ENCODE assay signal across 24 cellular contexts in the genomic region with DNA sequence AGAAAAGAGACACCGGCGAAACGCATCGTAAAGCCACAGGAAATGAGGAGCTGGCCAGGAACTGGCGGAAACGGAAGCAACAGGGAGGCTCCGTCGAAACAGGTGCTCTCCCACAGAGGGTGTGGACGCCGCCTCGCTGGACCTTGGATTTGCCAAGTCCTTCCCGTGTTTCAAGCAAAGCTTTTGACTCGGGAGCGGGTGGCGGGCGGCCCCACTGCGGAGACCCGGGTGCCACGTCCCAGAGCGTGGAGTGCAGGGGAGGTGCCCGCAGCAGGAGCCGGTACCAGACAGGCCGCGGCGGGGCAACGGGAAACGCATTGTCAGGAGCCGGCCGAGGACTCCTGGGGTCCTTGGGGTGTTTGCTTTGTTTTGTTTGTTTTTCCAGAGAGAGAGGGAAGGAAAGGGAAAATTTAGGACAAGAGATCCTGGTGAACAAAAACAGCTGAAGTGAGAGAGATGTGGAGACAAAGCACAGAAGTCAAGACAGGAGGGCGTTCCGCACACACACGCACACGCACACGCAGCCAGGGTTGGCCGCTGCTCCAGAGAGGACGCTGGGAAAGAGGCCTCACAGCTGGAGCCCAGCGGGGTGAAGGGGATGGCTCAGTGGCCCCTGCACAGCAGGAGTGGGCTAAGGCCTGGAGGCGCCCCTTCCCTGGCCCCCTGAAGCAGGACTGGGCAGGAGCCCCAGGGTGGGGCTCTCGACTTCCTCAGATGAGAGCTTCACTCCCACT. TPM values are rescaled to one million over a fixed set of nuclear protein-coding genes. Genes with fewer than 3 reads are reported as not detected.
A peak's percentile ranks its signal among the peaks of the same experiment; 100 is the strongest.
DNase-seq lines count a peak whose midpoint lies in the region; ATAC-seq, FAIRE-seq and TF ChIP-seq lines count a peak whose summit lies in the region.
"Had no signal": no experiment of that assay in that cellular context is flagged by ENCODE, and none has a peak within 500 bp of the region (broad histone marks: within the 10 kb centered on the region; RNA-seq: fewer than 3 reads in every experiment).

No MANE protein-coding gene starts in this region.

- TF ChIP-seq CTCF in K562 (IDR thresholded peaks at IDR 0.05 in 2 of 3, conservative IDR thresholded peaks at IDR 0.05 in 1 of 3; ENCODE audit: insufficient read depth in 2 of 3, low read depth in 1 of 3, low read length in 3 of 3) (no peak), nephron progenitor cell (IDR thresholded peaks at IDR 0.05) (no peak)

- no peaks in the 10 kb centered on the region for H3K9me1 ChIP-seq in K562 (ENCODE audit: control insufficient read depth, insufficient read depth, low read length)

- FAIRE-seq in K562 (lab: Jason Lieb, UNC): no peak
- FAIRE-seq: G401.6, GM18507, RCC 7860 had no signal

- CTCF ChIA-PET in activated naive CD4-positive, alpha-beta T cell treated with anti-CD3 and anti-CD28 coated beads for 36 hours (lab: Charles Lee): no interaction called here
- CTCF ChIA-PET in K562 (lab: Yijun Ruan, JAX; ENCODE audit: low intra/inter-chr PET ratio): no interaction called here

- no peaks in the 10 kb centered on the region for H3K9me3 ChIP-seq in K562 (replicated peaks; ENCODE audit: control insufficient read depth, insufficient read depth, low read depth, low read length)
- H3K9me3 ChIP-seq: MG63, SK-N-SH had no signal

- TF ChIP-seq EP300 in K562 (IDR thresholded peaks at IDR 0.05; ENCODE audit: low read length): no peak

- no peak overlapping the region for H3K9ac ChIP-seq in K562 (ENCODE audit: insufficient read depth in 1 of 2, low read depth in 2 of 2, low read length in 2 of 2)
- H3K9ac ChIP-seq: SK-N-SH had no signal

- peaks cover 23 to 92% of the 10 kb centered on the region in 2 experiments; a peak in 4 of 5 replicates for H3K27me3 ChIP-seq in K562 (ENCODE audit: control insufficient read depth in 2 of 2, insufficient read depth in 2 of 2, low read length in 2 of 2)

- intact Hi-C loops in activated naive CD4-positive, alpha-beta T cell treated with anti-CD3 and anti-CD28 coated beads for 36 hours (cut with micrococcal nuclease): no loop called here
- intact Hi-C loops in K562 (cut with micrococcal nuclease): no loop called here

- no peak overlapping the region for H3K4me3 ChIP-seq in K562
- H3K4me3 ChIP-seq: MG63 had no signal

- BruUV-seq in K562 (replicated peaks; lab: Mats Ljungman, UMichigan): no TSS peak

- H2AFZ ChIP-seq in K562 (ENCODE audit: low read depth, low read length): no peak overlapping the region

- no peaks in the 10 kb centered on the region for H3K36me3 ChIP-seq in K562 (ENCODE audit: control insufficient read depth, insufficient read depth, low read length)
- H3K36me3 ChIP-seq: MG63 had no signal

- no peak overlapping the region for H3K4me2 ChIP-seq in K562 (ENCODE audit: insufficient read depth, low read length)
- H3K4me2 ChIP-seq: SK-N-SH had no signal

- peaks cover 1% of the 10 kb centered on the region for H3K27me3 Mint-ChIP-seq in activated naive CD4-positive, alpha-beta T cell treated with anti-CD3 and anti-CD28 coated beads, Interleukin-2, amount 50 U/mL, for 24 hours
- no peaks in the 10 kb centered on the region for H3K27me3 Mint-ChIP-seq in activated naive CD4-positive, alpha-beta T cell treated with anti-CD3 and anti-CD28 coated beads for 36 hours (ENCODE audit: low read depth)
- no peaks in the 10 kb centered on the region for H3K27me3 Mint-ChIP-seq in nephron progenitor cell (ENCODE audit: low read depth, poor library complexity)

- ATAC-seq in K562 (no peak), GM19467 (IDR thresholded peaks at IDR 0.05; ENCODE audit: unreplicated experiment) (no peak)

- no peak for TF ChIP-seq RAD21 in K562 (CRISPR knock-in tag; conservative IDR thresholded peaks at IDR 0.05 in 1 of 2, IDR thresholded peaks at IDR 0.05 in 1 of 2)

- no peaks in the 10 kb centered on the region; the same call in 1 of the 2 replicates for H4K20me1 ChIP-seq in K562 (replicated peaks; ENCODE audit: control insufficient read depth, insufficient read depth, low read length)

- H3K4me3 Mint-ChIP-seq in activated naive CD4-positive, alpha-beta T cell treated with anti-CD3 and anti-CD28 coated beads, Interleukin-2, amount 50 U/mL, for 24 hours: no peak overlapping the region
- no peak overlapping the region for H3K4me3 Mint-ChIP-seq in activated naive CD4-positive, alpha-beta T cell treated with anti-CD3 and anti-CD28 coated beads for 36 hours
- no peak overlapping the region for H3K4me3 Mint-ChIP-seq in nephron progenitor cell
- H3K4me3 Mint-ChIP-seq: CD4-positive, alpha-beta T cell; HFFc6 had no signal

- no peak for TF ChIP-seq POLR2A in K562 (conservative IDR thresholded peaks at IDR 0.05)

- no peak for DNase-seq in activated naive CD4-positive, alpha-beta T cell treated with anti-CD3 and anti-CD28 coated beads for 36 hours
- DNase-seq in G401 (ENCODE audit: low spot score) (peak; percentile 54), K562 (ENCODE audit: extremely low read depth in 1 of 4, low spot score in 3 of 4) (no peak), nephron progenitor cell (no peak), retina (no peak)
- DNase-seq: ACHN; CD4-positive, alpha-beta T cell; DMS79 treated with DMSO at 0.1 percent for 48 hours; HFFc6; Karpas-422; MG63; NCI-H1092; NCI-H1694 treated with DMSO at 0.1 percent for 48 hours; NCI-H2107; NCI-H2227 treated with DMSO at 0.1 percent for 48 hours; NCI-H524; SHP77; SK-N-SH had no signal

- H3K4me1 Mint-ChIP-seq in activated naive CD4-positive, alpha-beta T cell treated with anti-CD3 and anti-CD28 coated beads, Interleukin-2, amount 50 U/mL, for 24 hours: peaks cover 12% of the 10 kb centered on the region
- H3K4me1 Mint-ChIP-seq in activated naive CD4-positive, alpha-beta T cell treated with anti-CD3 and anti-CD28 coated beads for 36 hours (ENCODE audit: low read depth): peaks cover 8% of the 10 kb centered on the region
- H3K4me1 Mint-ChIP-seq in nephron progenitor cell: peaks cover 35% of the 10 kb centered on the region

- H3K79me2 ChIP-seq in K562 (ENCODE audit: control insufficient read depth, insufficient read depth, low read length): no peaks in the 10 kb centered on the region

- no peaks in the 10 kb centered on the region for H3K9me3 Mint-ChIP-seq in activated naive CD4-positive, alpha-beta T cell treated with anti-CD3 and anti-CD28 coated beads, Interleukin-2, amount 50 U/mL, for 24 hours
- H3K9me3 Mint-ChIP-seq in activated naive CD4-positive, alpha-beta T cell treated with anti-CD3 and anti-CD28 coated beads for 36 hours: no peaks in the 10 kb centered on the region
- no peaks in the 10 kb centered on the region for H3K9me3 Mint-ChIP-seq in nephron progenitor cell
- H3K9me3 Mint-ChIP-seq: CD4-positive, alpha-beta T cell; HFFc6 had no signal

- H3K27ac Mint-ChIP-seq in activated naive CD4-positive, alpha-beta T cell treated with anti-CD3 and anti-CD28 coated beads, Interleukin-2, amount 50 U/mL, for 24 hours: peak overlapping the region; percentile 59
- H3K27ac Mint-ChIP-seq in activated naive CD4-positive, alpha-beta T cell treated with anti-CD3 and anti-CD28 coated beads for 36 hours: no peak overlapping the region
- H3K27ac Mint-ChIP-seq in nephron progenitor cell: peak overlapping the region; percentile 66
- H3K27ac Mint-ChIP-seq: CD4-positive, alpha-beta T cell; HFFc6 had no signal

- POLR2A ChIA-PET in K562 (lab: Yijun Ruan, JAX): no interaction called here

- peaks cover 0 to 42% of the 10 kb centered on the region in 2 experiments; a peak in 2 of 5 replicates for H3K4me1 ChIP-seq in K562 (replicated peaks in 1 of 2; ENCODE audit: control insufficient read depth in 2 of 2, insufficient read depth in 2 of 2, low read length in 2 of 2)

- no peak overlapping the region for H3K27ac ChIP-seq in K562 (ENCODE audit: extremely low read depth, low read depth, low read length)

- no peaks in the 10 kb centered on the region for H3K36me3 Mint-ChIP-seq in activated naive CD4-positive, alpha-beta T cell treated with anti-CD3 and anti-CD28 coated beads, Interleukin-2, amount 50 U/mL, for 24 hours
- no peaks in the 10 kb centered on the region for H3K36me3 Mint-ChIP-seq in activated naive CD4-positive, alpha-beta T cell treated with anti-CD3 and anti-CD28 coated beads for 36 hours (ENCODE audit: low read depth)
- H3K36me3 Mint-ChIP-seq in nephron progenitor cell (ENCODE audit: low read depth): no peaks in the 10 kb centered on the region

- WGBS in K562 (ENCODE audit: insufficient coverage, low coverage, missing lambda C conversion rate): 4% methylated on average over 33 of the region's 39 CpGs

- in situ Hi-C loops in G401 (cut with HindIII; ENCODE audit: low sequenced_read_pairs): no loop called here
- in situ Hi-C loops in K562 (cut with MboI): no loop called here

TF ChIP-seq in K562, 482 proteins besides CTCF, POLR2A, EP300 and RAD21:
- peak; percentile 44; the same call in 1 of the 2 replicates for TF ChIP-seq GABPA (tag; conservative IDR thresholded peaks at IDR 0.05; ENCODE audit: low read depth)
- TF ChIP-seq CEBPB (tag; IDR thresholded peaks at IDR 0.05): no peak
TF ChIP-seq in K562: peak in this region for 1.

RNA-seq across cellular contexts. Expression of a gene that starts 50.9 kb away (rescaled TPM):
- not detected for total RNA-seq in activated naive CD4-positive, alpha-beta T cell treated with anti-CD3 and anti-CD28 coated beads for 36 hours
- total RNA-seq in G401 (2014; rRNA removed; shearing (Covaris generic)): 0.37 and 1.4 TPM in 2 replicates
- not detected in 2 replicates for total RNA-seq in K562 (2011; cell fraction: chromatin; rRNA removed; ENCODE audit: low replicate concordance)
- not detected in 2 replicates for total RNA-seq in K562 (2011; cell fraction: nucleolus; rRNA removed)
- total RNA-seq in K562 (2011; cell fraction: nucleoplasm; rRNA removed): not detected in 2 replicates
- not detected in 2 replicates for total RNA-seq in K562 (2014; rRNA removed)
- not detected in 2 replicates for total RNA-seq in K562 (2014; rRNA removed; fragmentation: Illumina TruSeq; extraction: Trizol)
- total RNA-seq in K562 (2015; rRNA removed; fragmentation: Illumina TruSeq; extraction: Trizol): not detected in 2 replicates
- total RNA-seq in K562 (2021): 0.02 TPM in 1 of 2 replicates, not detected in the other
- not detected in 2 replicates for polyA plus RNA-seq in K562 (2011; rRNA removed)
- polyA plus RNA-seq in K562 (2011; cell fraction: cytosol; rRNA removed): not detected in 2 replicates
- not detected in 2 replicates for polyA plus RNA-seq in K562 (2011; cell fraction: nucleus; rRNA removed)
- not detected in 2 replicates for polyA plus RNA-seq in K562 (2012)
- polyA plus RNA-seq in K562 (2014; fragmentation: Illumina TruSeq; extraction: Trizol): not detected in 2 replicates
- not detected for polyA plus RNA-seq in K562 (2014; fragmentation: Nextera tagmentation; extraction: Ambion mirVana)
- polyA plus RNA-seq in K562 (2014; rRNA removed): not detected in 2 replicates
- not detected in 2 replicates for polyA minus RNA-seq in K562 (2011; rRNA and poly(A)+ RNA removed)
- not detected in 2 replicates for polyA minus RNA-seq in K562 (2011; cell fraction: cytosol; rRNA and poly(A)+ RNA removed)
- polyA minus RNA-seq in K562 (2011; cell fraction: nucleus; rRNA and poly(A)+ RNA removed): not detected in 2 replicates
- total RNA-seq: CD4-positive, alpha-beta T cell; H4; HFFc6 had no signal
- polyA plus RNA-seq: SK-N-SH had no signal
